Comparison of ENCODE assay signal across 14 cellular contexts in the genomic region with DNA sequence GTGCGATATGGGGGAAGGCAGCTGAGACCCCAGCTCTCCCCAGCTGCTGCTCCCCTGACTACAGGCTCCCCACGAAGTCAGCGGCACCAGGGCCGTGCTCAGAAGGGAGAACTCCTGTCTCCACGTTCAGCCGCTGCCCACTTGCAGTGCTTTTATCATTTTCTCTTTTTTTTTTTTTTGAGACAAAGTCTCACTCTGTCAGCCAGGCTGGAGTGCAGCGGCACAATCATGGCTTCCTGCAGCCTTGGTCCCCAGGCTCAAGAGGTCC. TPM values are rescaled to one million over a fixed set of nuclear protein-coding genes. Genes with fewer than 3 reads are reported as not detected.
"Had no signal": no experiment of that assay in that cellular context is flagged by ENCODE, and none has a peak within 500 bp of the region (broad histone marks: within the 10 kb centered on the region; RNA-seq: fewer than 3 reads in every experiment).

No MANE protein-coding gene starts in this region.

- H3K27ac Mint-ChIP-seq: activated CD4-positive, alpha-beta T cell treated with anti-CD3 and anti-CD28 coated beads, Interleukin-2, amount 10 ng/mL, durations not matched to agents 7 days and 5 days; activated T-helper 1 cell treated with anti-CD3 and anti-CD28 coated beads, Interleukin-12 subunit alpha, Interleukin-12 subunit beta, Interleukin-2, Interleukin-4 antibody, amounts not matched to agents 30 ng/mL and 10 ng/mL and 1 ng/mL, durations not matched to agents 14 hours and 24 hours and 36 hours; stimulated activated naive B cell treated with anti-CD40 and anti-IgM and Interleukin-4, amounts not matched to agents 10 μg/mL and 1 μg/mL and 100 μg/mL, for 72 hours; T-helper 2 cell treated with Interferon-gamma antibody and Interleukin-4, amounts not matched to agents 5 μg/mL and 100 μg/mL, for 36 hours; type B pancreatic cell had no signal

- H3K9me3 Mint-ChIP-seq: activated CD4-positive, alpha-beta T cell treated with anti-CD3 and anti-CD28 coated beads, Interleukin-2, amount 10 ng/mL, durations not matched to agents 7 days and 5 days; activated T-helper 1 cell treated with anti-CD3 and anti-CD28 coated beads, Interleukin-12 subunit alpha, Interleukin-12 subunit beta, Interleukin-2, Interleukin-4 antibody, amounts not matched to agents 30 ng/mL and 10 ng/mL and 1 ng/mL, durations not matched to agents 14 hours and 24 hours and 36 hours; stimulated activated naive B cell treated with anti-CD40 and anti-IgM and Interleukin-4, amounts not matched to agents 10 μg/mL and 1 μg/mL and 100 μg/mL, for 72 hours; T-helper 2 cell treated with Interferon-gamma antibody and Interleukin-4, amounts not matched to agents 5 μg/mL and 100 μg/mL, for 36 hours; type B pancreatic cell had no signal

- ATAC-seq: lower lobe of right lung; stimulated activated naive B cell treated with anti-CD40 and anti-IgM and Interleukin-4, amounts not matched to agents 10 μg/mL and 1 μg/mL and 100 μg/mL, for 72 hours had no signal

- H3K27me3 Mint-ChIP-seq: activated CD4-positive, alpha-beta T cell treated with anti-CD3 and anti-CD28 coated beads, Interleukin-2, amount 10 ng/mL, durations not matched to agents 7 days and 5 days; stimulated activated naive B cell treated with anti-CD40 and anti-IgM and Interleukin-4, amounts not matched to agents 10 μg/mL and 1 μg/mL and 100 μg/mL, for 72 hours; type B pancreatic cell had no signal

- H3K79me2 ChIP-seq: parathyroid adenoma had no signal

- H3K4me3 Mint-ChIP-seq: activated CD4-positive, alpha-beta T cell treated with anti-CD3 and anti-CD28 coated beads, Interleukin-2, amount 10 ng/mL, durations not matched to agents 7 days and 5 days; activated T-helper 1 cell treated with anti-CD3 and anti-CD28 coated beads, Interleukin-12 subunit alpha, Interleukin-12 subunit beta, Interleukin-2, Interleukin-4 antibody, amounts not matched to agents 30 ng/mL and 10 ng/mL and 1 ng/mL, durations not matched to agents 14 hours and 24 hours and 36 hours; stimulated activated naive B cell treated with anti-CD40 and anti-IgM and Interleukin-4, amounts not matched to agents 10 μg/mL and 1 μg/mL and 100 μg/mL, for 72 hours; T-helper 2 cell treated with Interferon-gamma antibody and Interleukin-4, amounts not matched to agents 5 μg/mL and 100 μg/mL, for 36 hours; type B pancreatic cell had no signal

- H2AFZ ChIP-seq: parathyroid adenoma had no signal

- H3K4me1 Mint-ChIP-seq: activated CD4-positive, alpha-beta T cell treated with anti-CD3 and anti-CD28 coated beads, Interleukin-2, amount 10 ng/mL, durations not matched to agents 7 days and 5 days; stimulated activated naive B cell treated with anti-CD40 and anti-IgM and Interleukin-4, amounts not matched to agents 10 μg/mL and 1 μg/mL and 100 μg/mL, for 72 hours had no signal

- H3K4me3 ChIP-seq: colonic mucosa, lower lobe of right lung had no signal

- H3K4me1 ChIP-seq: colonic mucosa, parathyroid adenoma had no signal

- H3K27ac ChIP-seq: colonic mucosa, lower lobe of right lung, parathyroid adenoma had no signal

- H3K9ac ChIP-seq: parathyroid adenoma had no signal

- H3K27me3 ChIP-seq: colonic mucosa had no signal

- H3K36me3 Mint-ChIP-seq: type B pancreatic cell had no signal

- H3K9me3 ChIP-seq: colonic mucosa, lower lobe of right lung had no signal

- DNase-seq: activated CD4-positive, alpha-beta T cell treated with anti-CD3 and anti-CD28 coated beads, Interleukin-2, amount 10 ng/mL, durations not matched to agents 7 days and 5 days; activated naive CD4-positive, alpha-beta T cell treated with Interleukin-2 at 50 U/mL for 16 hours; caudate nucleus; colonic mucosa; effector CD4-positive, alpha-beta T cell; foreskin fibroblast; lower lobe of right lung; stimulated activated CD4-positive, alpha-beta T cell treated with anti-CD3 and anti-CD28 coated beads, Interleukin-4, amount 100 ng/mL, for 1 hour; stimulated activated naive B cell treated with anti-CD40 and anti-IgM and Interleukin-4, amounts not matched to agents 10 μg/mL and 1 μg/mL and 100 μg/mL, for 72 hours had no signal

- H3K36me3 ChIP-seq: colonic mucosa, lower lobe of right lung had no signal

RNA-seq across cellular contexts. Expression of gene FTCD, which starts 0.9 kb away (rescaled TPM):
- total RNA-seq: activated CD4-positive, alpha-beta T cell treated with anti-CD3 and anti-CD28 coated beads, Interleukin-2, amount 10 ng/mL, durations not matched to agents 7 days and 5 days had no signal

RNA-seq across cellular contexts. Expression of gene COL6A2, which starts 58.4 kb away (rescaled TPM):
- polyA plus RNA-seq: neural cell had no signal
